5 cellular contexts compared by ENCODE assay signal in the genomic region with DNA sequence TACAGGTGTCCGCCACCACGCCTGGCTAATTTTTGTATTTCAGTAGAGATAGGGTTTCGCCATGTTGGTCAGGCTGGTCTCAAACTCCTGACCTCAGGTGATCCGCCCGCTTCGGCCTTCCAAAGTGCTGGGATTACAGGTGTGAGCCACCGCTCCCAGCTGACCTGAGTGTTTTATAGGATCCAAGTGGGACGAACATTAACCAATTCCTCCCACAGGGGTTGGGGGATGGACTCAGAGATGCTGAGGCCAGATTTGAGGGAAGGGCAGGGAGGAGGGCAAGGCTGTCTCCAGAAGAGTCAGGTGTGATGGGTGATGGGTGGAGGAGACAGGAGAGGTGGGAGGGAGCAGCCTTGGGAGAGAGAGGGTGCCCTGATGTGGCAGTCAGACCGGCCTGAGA.
A peak's percentile ranks its signal among the peaks of the same experiment; 100 is the strongest.
DNase-seq lines count a peak whose midpoint lies in the region; ATAC-seq and TF ChIP-seq lines count a peak whose summit lies in the region.
"Not testable (repeated sequence)": the region's sequence is repeated elsewhere in the genome, so short reads cannot be mapped to it uniquely, and the experiment has no call there.

No MANE protein-coding gene starts in this region.

- H2AK5ac ChIP-seq in trophoblast cell (ENCODE audit: low read length), result not testable (repeated sequence)

- H4K91ac ChIP-seq in trophoblast cell (ENCODE audit: low read depth, low read length), result not testable (repeated sequence)

- not testable (repeated sequence) for H3K27ac ChIP-seq in HEK293 (ENCODE audit: extremely low read depth, low read depth, low read length); trophoblast cell (ENCODE audit: low read depth, low read length)

- not testable (repeated sequence) for H3K27me3 ChIP-seq in trophoblast cell (ENCODE audit: insufficient read depth, low read length)

- ATAC-seq in natural killer cell treated with Interleukin-12 subunit alpha and Interleukin-12 subunit beta and Interleukin-15 and Interleukin-18, amount 100 ng/mL, for 72 hours, result not testable (repeated sequence)

- CTCF ChIA-PET in HEK293 (lab: Yijun Ruan, JAX), result interaction anchor here (1.0 to 1.9 kb wide), 2 partner anchors 18 kb away, joined by 3 to 8 read pairs; no protein-coding TSS in a partner anchor

- H3K18ac ChIP-seq in trophoblast cell (ENCODE audit: low read length), result not testable (repeated sequence)

- not testable (repeated sequence) for H3K36me3 ChIP-seq in HEK293 (ENCODE audit: control insufficient read depth in 2 of 2, insufficient read depth in 1 of 2, low read length in 2 of 2); trophoblast cell (ENCODE audit: control insufficient read depth in 1 of 2, insufficient read depth in 2 of 2, low read length in 2 of 2)

- H3K36me3 Mint-ChIP-seq in activated CD4-positive, alpha-beta T cell treated with anti-CD3 and anti-CD28 coated beads, Interleukin-2, amount 10 ng/mL, durations not matched to agents 24 days and 14 days (ENCODE audit: low read depth); chondrocyte (ENCODE audit: low read depth); natural killer cell treated with Interleukin-12 subunit alpha and Interleukin-12 subunit beta and Interleukin-15 and Interleukin-18, amount 100 ng/mL, for 72 hours: not testable (repeated sequence)

- H3K27me3 Mint-ChIP-seq in activated CD4-positive, alpha-beta T cell treated with anti-CD3 and anti-CD28 coated beads, Interleukin-2, amount 10 ng/mL, durations not matched to agents 24 days and 14 days; chondrocyte (ENCODE audit: low read depth); natural killer cell treated with Interleukin-12 subunit alpha and Interleukin-12 subunit beta and Interleukin-15 and Interleukin-18, amount 100 ng/mL, for 72 hours: not testable (repeated sequence)

- WGBS in trophoblast cell (ENCODE audit: extremely low coverage, insufficient coverage, insufficient read length), result no CpG with 5 or more reads among the region's 9 CpGs

- not testable (repeated sequence) for H2BK5ac ChIP-seq in trophoblast cell (ENCODE audit: low read depth, low read length, poor library complexity)

- peak overlapping the region; percentile 49 for H3K27ac Mint-ChIP-seq in activated CD4-positive, alpha-beta T cell treated with anti-CD3 and anti-CD28 coated beads, Interleukin-2, amount 10 ng/mL, durations not matched to agents 24 days and 14 days
- not testable (repeated sequence) for H3K27ac Mint-ChIP-seq in chondrocyte (ENCODE audit: unreplicated experiment); natural killer cell treated with Interleukin-12 subunit alpha and Interleukin-12 subunit beta and Interleukin-15 and Interleukin-18, amount 100 ng/mL, for 72 hours

- not testable (repeated sequence) for H3K79me2 ChIP-seq in trophoblast cell (ENCODE audit: control insufficient read depth, insufficient read depth, low read length, poor library complexity)

- not testable (repeated sequence) for H3K9ac ChIP-seq in trophoblast cell (ENCODE audit: low read length)

- not testable (repeated sequence) for H4K12ac ChIP-seq in trophoblast cell (ENCODE audit: low read depth, low read length)

- H3K9me3 ChIP-seq in HEK293 (ENCODE audit: control insufficient read depth, insufficient read depth, low read depth, low read length); trophoblast cell (ENCODE audit: insufficient read depth, low read depth, low read length): not testable (repeated sequence)

- H3K4me2 ChIP-seq in trophoblast cell (ENCODE audit: low read length), result not testable (repeated sequence)

- H3K4me1 Mint-ChIP-seq in activated CD4-positive, alpha-beta T cell treated with anti-CD3 and anti-CD28 coated beads, Interleukin-2, amount 10 ng/mL, durations not matched to agents 24 days and 14 days, result peaks cover 14% of the 10 kb centered on the region
- H3K4me1 Mint-ChIP-seq in chondrocyte (ENCODE audit: low read depth), result peaks cover 26% of the 10 kb centered on the region
- peaks cover 8 to 10% of the 10 kb centered on the region in 2 donors for H3K4me1 Mint-ChIP-seq in natural killer cell treated with Interleukin-12 subunit alpha and Interleukin-12 subunit beta and Interleukin-15 and Interleukin-18, amount 100 ng/mL, for 72 hours (ENCODE audit: low read depth in 2 of 2)

- not testable (repeated sequence) for H3K14ac ChIP-seq in trophoblast cell (ENCODE audit: low read length)

- intact Hi-C loops in activated CD4-positive, alpha-beta T cell treated with anti-CD3 and anti-CD28 coated beads, Interleukin-2, amount 10 ng/mL, durations not matched to agents 24 days and 14 days (cut with micrococcal nuclease), result not testable (repeated sequence)

- H3K9me3 Mint-ChIP-seq in activated CD4-positive, alpha-beta T cell treated with anti-CD3 and anti-CD28 coated beads, Interleukin-2, amount 10 ng/mL, durations not matched to agents 24 days and 14 days; chondrocyte (ENCODE audit: low read depth); natural killer cell treated with Interleukin-12 subunit alpha and Interleukin-12 subunit beta and Interleukin-15 and Interleukin-18, amount 100 ng/mL, for 72 hours: not testable (repeated sequence)

- not testable (repeated sequence) for H3K4me1 ChIP-seq in HEK293 (ENCODE audit: control insufficient read depth, insufficient read depth, low read length)
- H3K4me1 ChIP-seq in trophoblast cell (ENCODE audit: control insufficient read depth in 1 of 2, insufficient read depth in 2 of 2, low read length in 2 of 2), result peaks cover 12 to 20% of the 10 kb centered on the region in 2 experiments

- H4K8ac ChIP-seq in trophoblast cell (ENCODE audit: low read depth, low read length), result not testable (repeated sequence)

- not testable (repeated sequence) for H2BK120ac ChIP-seq in trophoblast cell (ENCODE audit: insufficient read depth, low read length, poor library complexity)

- peaks cover 25% of the 10 kb centered on the region for H3K79me1 ChIP-seq in trophoblast cell (ENCODE audit: low read length)

- H2BK12ac ChIP-seq in trophoblast cell (ENCODE audit: low read length), result peak overlapping the region; percentile 78

- not testable (repeated sequence) for H3K4me3 ChIP-seq in HEK293 (ENCODE audit: low read depth, low read length); trophoblast cell (ENCODE audit: low read depth, low read length)

- TF ChIP-seq CTCF in HEK293 (tag by site-specific recombination; IDR thresholded peaks at IDR 0.05); chondrocyte (IDR thresholded peaks at IDR 0.05): not testable (repeated sequence)

- not testable (repeated sequence) for H2AFZ ChIP-seq in trophoblast cell (ENCODE audit: insufficient read depth, low read length, poor library complexity)

- H3K4me3 Mint-ChIP-seq in activated CD4-positive, alpha-beta T cell treated with anti-CD3 and anti-CD28 coated beads, Interleukin-2, amount 10 ng/mL, durations not matched to agents 24 days and 14 days; chondrocyte (ENCODE audit: unreplicated experiment); natural killer cell treated with Interleukin-12 subunit alpha and Interleukin-12 subunit beta and Interleukin-15 and Interleukin-18, amount 100 ng/mL, for 72 hours: not testable (repeated sequence)

- POLR2A ChIA-PET in HEK293 (lab: Yijun Ruan, JAX), result not testable (repeated sequence)

- DNase-seq in activated CD4-positive, alpha-beta T cell treated with anti-CD3 and anti-CD28 coated beads, Interleukin-2, amount 10 ng/mL, durations not matched to agents 24 days and 14 days; trophoblast cell: not testable (repeated sequence)
- DNase-seq in chondrocyte (ENCODE audit: low spot score), result peak; percentile 29
- peak; percentile 45 for DNase-seq in natural killer cell treated with Interleukin-12 subunit alpha and Interleukin-12 subunit beta and Interleukin-15 and Interleukin-18, amount 100 ng/mL, for 72 hours (ENCODE audit: low spot score)

- H3K4ac ChIP-seq in trophoblast cell (ENCODE audit: low read depth, low read length), result not testable (repeated sequence)

- H3K23ac ChIP-seq in trophoblast cell (ENCODE audit: low read length), result not testable (repeated sequence)

TF ChIP-seq in HEK293, 187 proteins besides CTCF, POLR2A, EP300 and RAD21:
- TF ChIP-seq EGR2 (tag by site-specific recombination; IDR thresholded peaks at IDR 0.05; ENCODE audit: low read depth) (peak; percentile 68; the same call in 1 of the 2 replicates), ZFHX2 (tag by site-specific recombination; conservative IDR thresholded peaks at IDR 0.05) (peak; percentile 64)
